In the genomic region with DNA sequence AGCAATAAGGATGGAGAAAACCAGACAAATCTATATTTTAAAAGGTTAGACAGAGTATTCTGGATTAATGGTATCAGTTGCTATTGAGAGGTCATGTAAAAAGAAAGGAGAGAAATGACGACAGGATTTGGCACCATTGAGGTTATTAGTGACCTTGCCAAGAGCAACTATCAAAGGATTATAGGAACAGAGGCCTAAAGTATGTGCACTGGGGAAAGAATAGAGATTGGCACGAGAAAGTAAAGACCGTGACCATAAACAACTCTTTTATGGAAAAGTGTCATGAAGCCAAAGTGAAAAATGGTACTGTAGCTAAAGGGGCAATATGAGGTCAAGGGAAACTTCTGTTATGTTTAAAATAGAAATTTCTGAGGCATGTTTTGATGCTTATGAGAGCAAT, we compare ENCODE assay signal across 24 cellular contexts.
"Had no signal": no experiment of that assay in that cellular context is flagged by ENCODE, and none has a peak within 500 bp of the region (broad histone marks: within the 10 kb centered on the region; RNA-seq: fewer than 3 reads in every experiment).

No MANE protein-coding gene starts in this region.

- H3K4me3 Mint-ChIP-seq: IgD-negative memory B cell had no signal

- DNase-seq: Kasumi-1, NCI-H1092, NCI-H1105 treated with DMSO at 0.1 percent for 48 hours, NCI-H1417 treated with DMSO at 0.1 percent for 48 hours, NCI-H146, NCI-H187, NCI-H2029, NCI-H2081 treated with DMSO at 0.1 percent for 48 hours, NCI-H2171, NCI-H226, NCI-H446, NCI-H510A, NCI-H524 treated with DMSO at 0.1 percent for 48 hours, NCI-H69, NCI-H774, Right ventricle myocardium superior, RPMI8226, SIG-M5 had no signal

- ATAC-seq: K562 had no signal

- H3K4me2 ChIP-seq: KMS-11 had no signal

- H3K36me3 ChIP-seq: SJSA1 had no signal

- H3K27me3 ChIP-seq: SJSA1 had no signal

- H3K36me3 Mint-ChIP-seq: IgD-negative memory B cell had no signal

- H3K9ac ChIP-seq: KMS-11 had no signal

- H3K4me1 Mint-ChIP-seq: IgD-negative memory B cell had no signal

- H3K4me3 ChIP-seq: K562, SJSA1, SK-N-MC had no signal

- H3K4me1 ChIP-seq: SJSA1 had no signal

- H3K27ac ChIP-seq: HL-60, KMS-11, SJSA1, SK-N-MC had no signal

- H3K27ac Mint-ChIP-seq: IgD-negative memory B cell had no signal

- H3K27me3 Mint-ChIP-seq: IgD-negative memory B cell had no signal
